In genomic region chr17:73399056-73399455, GRCh38 we compare ENCODE assay signal across 28 cellular contexts.
"Had no signal": no experiment of that assay in that cellular context is flagged by ENCODE, and none has a peak within 500 bp of the region (broad histone marks: within the 10 kb centered on the region; RNA-seq: fewer than 3 reads in every experiment).

No MANE protein-coding gene starts in this region.

- H3K27ac ChIP-seq: ascending aorta, cardiac muscle cell, VCaP had no signal

- H3K9me3 ChIP-seq: ascending aorta had no signal

- FAIRE-seq: bronchial epithelial cell, TTC549 had no signal

- H3K4me1 ChIP-seq: ascending aorta had no signal

- ATAC-seq: activated CD8-positive, alpha-beta T cell treated with anti-CD3 and anti-CD28 coated beads for 36 hours; activated naive CD8-positive, alpha-beta T cell treated with anti-CD3 and anti-CD28 coated beads, Interleukin-2, amount 50 U/mL, for 24 hours had no signal

- H3K4me3 ChIP-seq: ascending aorta, cardiac muscle cell had no signal

- H3K27me3 ChIP-seq: ascending aorta, cardiac muscle cell had no signal

- DNase-seq: activated B cell treated with CpG ODN at 0.5 μM for 24 hours; activated CD4-positive, alpha-beta memory T cell treated with anti-CD3 and anti-CD28 coated beads for 36 hours; activated CD4-positive, alpha-beta T cell treated with anti-CD3 and anti-CD28 coated beads for 4 hours; activated CD4-positive, alpha-beta T cell treated with anti-CD3 and anti-CD28 coated beads, Interleukin-2, amount 10 ng/mL, durations not matched to agents 24 days and 14 days; activated CD4-positive, alpha-beta T cell treated with anti-CD3 and anti-CD28 coated beads, Interleukin-2, amount 50 U/mL, for 1 hour; activated CD4-positive, alpha-beta T cell treated with anti-CD3 and anti-CD28 coated beads, Interleukin-2, amount 50 U/mL, for 4 hours; activated CD4-positive, CD25-positive, alpha-beta regulatory T cell treated with anti-CD3 and anti-CD28 coated beads, Interleukin-2, amount 50 U/mL, for 72 hours; activated CD8-positive, alpha-beta memory T cell treated with anti-CD3 and anti-CD28 coated beads, Interleukin-2, amount 50 U/mL, for 4 hours; activated CD8-positive, alpha-beta T cell treated with anti-CD3 and anti-CD28 coated beads for 36 hours; activated effector memory CD4-positive, alpha-beta T cell treated with Interleukin-2 at 50 U/mL for 16 hours; activated gamma-delta T cell; activated naive CD4-positive, alpha-beta T cell treated with anti-CD3 and anti-CD28 coated beads, Interleukin-2, amount 10 ng/mL, durations not matched to agents 7 days and 5 days; activated naive CD4-positive, alpha-beta T cell treated with Interleukin-2 at 50 U/mL for 16 hours; activated naive CD8-positive, alpha-beta T cell treated with anti-CD3 and anti-CD28 coated beads, Interleukin-2, amount 10 ng/mL, durations not matched to agents 7 days and 5 days; activated naive CD8-positive, alpha-beta T cell treated with anti-CD3 and anti-CD28 coated beads, Interleukin-2, amount 50 U/mL, for 24 hours; activated T-cell treated with anti-CD3 and anti-CD28 coated beads, Interleukin-2, amount 50 U/mL, for 24 hours; activated T-cell treated with anti-CD3 and anti-CD28 coated beads, Interleukin-2, amount 50 U/mL, for 48 hours; amygdala; anterior cingulate cortex; central memory CD4-positive, alpha-beta T cell; T-helper 1 cell; T-helper 2 cell; T-helper 9 cell had no signal
